ENCODE assay signal across 14 cellular contexts in genomic region chr7:129865093-129865931, GRCh38.
DNase-seq lines count a peak whose midpoint lies in the region; ATAC-seq and TF ChIP-seq lines count a peak whose summit lies in the region.
"Had no signal": no experiment of that assay in that cellular context is flagged by ENCODE, and none has a peak within 500 bp of the region (broad histone marks: within the 10 kb centered on the region; RNA-seq: fewer than 3 reads in every experiment).

No MANE protein-coding gene starts in this region.

- no peaks in the 10 kb centered on the region for H3K36me3 ChIP-seq in heart left ventricle
- no peaks in the 10 kb centered on the region for H3K36me3 ChIP-seq in uterus
- H3K36me3 ChIP-seq: WERI-Rb-1 had no signal

- H3K4me3 ChIP-seq in heart left ventricle (no peak overlapping the region), uterus (no peak overlapping the region)

- ATAC-seq in heart left ventricle (no peak), Right ventricle myocardium inferior (no peak)

- H3K4me1 ChIP-seq in heart left ventricle (peaks cover 3 to 86% (median 66%) of the 10 kb centered on the region in 12 donors), uterus (peaks cover 18% of the 10 kb centered on the region in 2 donors)

- TF ChIP-seq CTCF in heart left ventricle (IDR thresholded peaks at IDR 0.05) (no peak), uterus (IDR thresholded peaks at IDR 0.05) (no peak), GM13976 (IDR thresholded peaks at IDR 0.05; ENCODE audit: borderline replicate concordance, control extremely low read depth, extremely low read depth, insufficient read depth, missing control alignments) (no peak)

- WGBS in heart left ventricle, 4 donors = 67 to 72% (median 70%) methylated on average over 4 of the region's 4 CpGs

- no peaks in the 10 kb centered on the region for H3K9me3 ChIP-seq in heart left ventricle
- no peaks in the 10 kb centered on the region for H3K9me3 ChIP-seq in uterus

- in situ Hi-C loops in GM13976 (cut with MboI; ENCODE audit: low sequenced_read_pairs, unreplicated experiment) = no loop called here

- H3K27ac ChIP-seq in heart left ventricle (peak overlapping the region; percentile 13 to 90 (median 83)), uterus (peak overlapping the region; percentile 68 to 85)
- H3K27ac ChIP-seq: WERI-Rb-1 had no signal

- TF ChIP-seq POLR2A in heart left ventricle (IDR thresholded peaks at IDR 0.05) = no peak
- TF ChIP-seq POLR2A in uterus (IDR thresholded peaks at IDR 0.05) = no peak

- no peaks in the 10 kb centered on the region for H3K27me3 ChIP-seq in heart left ventricle
- no peaks in the 10 kb centered on the region for H3K27me3 ChIP-seq in uterus

- DNase-seq in heart left ventricle (no peak), Right ventricle myocardium inferior (ENCODE audit: missing footprints) (no peak), brain pericyte (ENCODE audit: low read depth, low spot score) (peak; percentile 40), left kidney (ENCODE audit: low read depth, low spot score) (peak; percentile 65), uterus (no peak), GDM1 (lab: John Stamatoyannopoulos, UW) (no peak), anterior cingulate cortex (lab: John Stamatoyannopoulos, UW) (no peak), GM13976 (ENCODE audit: low spot score) (no peak)
- DNase-seq: ACHN; activated T-cell treated with anti-CD3 and anti-CD28 coated beads, Interleukin-2, amount 50 U/mL, for 48 hours; cerebellar nuclear complex; glutamatergic neuron; small intestine; WERI-Rb-1 had no signal

- intact Hi-C loops in heart left ventricle (cut with DNase I) = no loop called here
- intact Hi-C loops in Right ventricle myocardium inferior (cut with DNase I) = no loop called here
- intact Hi-C loops in uterus (cut with DNase I; ENCODE audit: low total_unique reads) = no loop called here

Comparison
In these comparisons a context has a peak if more than half of its experiments do, and no peak if none do; other contexts are left out.
1. DNase-seq: peak in brain pericyte (single experiment) and left kidney (single experiment); none in heart left ventricle (0 of 5), Right ventricle myocardium inferior (single experiment), uterus (0 of 2), GDM1 (single experiment), anterior cingulate cortex (0 of 58) and GM13976 (single experiment).